28 cellular contexts compared by ENCODE assay signal in genomic region chr2:186480991-186481390, GRCh38.
"Had no signal": no experiment of that assay in that cellular context is flagged by ENCODE, and none has a peak within 500 bp of the region (broad histone marks: within the 10 kb centered on the region; RNA-seq: fewer than 3 reads in every experiment).

No MANE protein-coding gene starts in this region.

- FAIRE-seq: small intestine had no signal

- H3K27me3 ChIP-seq: left lung, pancreas, sigmoid colon, spleen, stomach, testis, thyroid gland, transverse colon, upper lobe of left lung, vagina had no signal

- H3K9me3 ChIP-seq: left lung, lower lobe of right lung, pancreas, prostate gland, sigmoid colon, spleen, stomach, testis, thyroid gland, transverse colon, vagina had no signal

- H3K4me3 ChIP-seq: left lung, lower lobe of right lung, pancreas, prostate gland, sigmoid colon, spleen, stomach, testis, thyroid gland, transverse colon, upper lobe of left lung, vagina had no signal

- H3K27ac ChIP-seq: left lung, lower lobe of right lung, pancreas, prostate gland, sigmoid colon, spleen, stomach, testis, thyroid gland, transverse colon, upper lobe of left lung, vagina had no signal

- H3K36me3 ChIP-seq: left lung, lower lobe of right lung, pancreas, prostate gland, sigmoid colon, spleen, stomach, thyroid gland, transverse colon, upper lobe of left lung, vagina had no signal

- H3K4me1 ChIP-seq: prostate gland had no signal

- DNase-seq: hippocampal formation; kidney; left colon; left lung; lower lobe of right lung; mesendoderm; naive thymus-derived CD4-positive, alpha-beta T cell; pancreas; posterior cingulate gyrus; retina; right cardiac atrium; sigmoid colon; small intestine; spleen; stimulated activated CD4-positive, alpha-beta T cell treated with anti-CD3 and anti-CD28 coated beads, Interleukin-1b, Interleukin-23, amount 100 ng/mL, for 48 hours; stimulated activated CD4-positive, alpha-beta T cell treated with anti-CD3 and anti-CD28 coated beads, Interleukin-2, amount 100 ng/mL, for 48 hours; stimulated activated CD4-positive, alpha-beta T cell treated with anti-CD3 and anti-CD28 coated beads, Interleukin-4, amount 100 ng/mL, for 4 hours; stimulated activated CD8-positive, alpha-beta memory T cell treated with anti-CD3 and anti-CD28 coated beads, Interleukin-4, amount 100 ng/mL, for 48 hours; stimulated activated naive CD8-positive, alpha-beta T cell treated with anti-CD3 and anti-CD28 coated beads, Interleukin-15, Interleukin-2, amounts not matched to agents 100 U/mL and 50 U/mL, for 24 hours; stomach; testis; thyroid gland; transverse colon; upper lobe of left lung had no signal

- ATAC-seq: left colon; left lung; lower lobe of right lung; naive thymus-derived CD4-positive, alpha-beta T cell; natural killer cell treated with Interleukin-12 subunit alpha and Interleukin-12 subunit beta and Interleukin-15 and Interleukin-18, amount 100 ng/mL, for 72 hours; pancreas; right cardiac atrium; stimulated activated memory B cell treated with anti-CD40 and anti-IgM and Interleukin-4, amounts not matched to agents 10 μg/mL and 1 μg/mL and 100 μg/mL, for 72 hours; stimulated activated naive CD8-positive, alpha-beta T cell treated with anti-CD3 and anti-CD28 coated beads, Interleukin-15, Interleukin-2, amounts not matched to agents 100 U/mL and 50 U/mL, for 24 hours had no signal
